In the genomic region with DNA sequence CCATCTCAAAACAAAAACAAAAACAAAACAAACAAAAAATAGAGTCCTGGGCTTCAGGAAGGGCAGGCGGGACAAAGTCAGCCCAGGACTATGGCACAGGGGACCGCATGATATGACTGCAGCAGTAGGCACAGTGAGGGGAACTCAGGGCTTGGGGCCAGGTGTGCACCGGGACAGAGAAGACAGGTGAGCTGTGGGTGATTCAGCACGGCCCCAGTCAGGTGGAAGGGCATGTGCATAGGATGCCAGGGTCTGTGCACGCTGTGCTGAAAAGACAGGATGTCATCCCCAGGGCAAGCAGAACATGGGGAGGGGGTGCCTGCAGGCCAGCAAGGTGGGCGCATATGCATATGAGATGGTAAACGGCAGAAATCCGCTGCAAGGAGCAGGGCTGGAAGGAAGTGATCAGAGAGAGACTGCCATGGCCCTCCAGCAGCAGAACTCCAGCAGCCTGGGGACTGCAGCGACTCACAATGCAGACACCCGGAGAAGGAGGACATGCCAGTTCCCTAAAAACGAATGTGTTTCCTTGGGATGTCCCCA, we compare ENCODE assay signal across 10 cellular contexts. TPM values are rescaled to one million over a fixed set of nuclear protein-coding genes. Genes with fewer than 3 reads are reported as not detected.
DNase-seq lines count a peak whose midpoint lies in the region; ATAC-seq and TF ChIP-seq lines count a peak whose summit lies in the region.
"Had no signal": no experiment of that assay in that cellular context is flagged by ENCODE, and none has a peak within 500 bp of the region (broad histone marks: within the 10 kb centered on the region; RNA-seq: fewer than 3 reads in every experiment).

No MANE protein-coding gene starts in this region.

- no peaks in the 10 kb centered on the region for H3K36me3 Mint-ChIP-seq in activated naive CD4-positive, alpha-beta T cell treated with anti-CD3 and anti-CD28 coated beads, Interleukin-2, amount 50 U/mL, for 24 hours
- H3K36me3 Mint-ChIP-seq in activated naive CD8-positive, alpha-beta T cell, result no peaks in the 10 kb centered on the region

- peak overlapping the region; percentile 74 for H3K4me3 Mint-ChIP-seq in activated naive CD4-positive, alpha-beta T cell treated with anti-CD3 and anti-CD28 coated beads, Interleukin-2, amount 50 U/mL, for 24 hours
- peak overlapping the region; percentile 56 for H3K4me3 Mint-ChIP-seq in activated naive CD8-positive, alpha-beta T cell

- H3K27me3 ChIP-seq in lower lobe of right lung (ENCODE audit: low read depth) (no peaks in the 10 kb centered on the region), tibial artery (no peaks in the 10 kb centered on the region)

- peaks cover 36% of the 10 kb centered on the region for H3K4me1 ChIP-seq in lower lobe of right lung
- peaks cover 0 to 49% (median 30%) of the 10 kb centered on the region in 4 donors for H3K4me1 ChIP-seq in tibial artery

- H3K27ac ChIP-seq in lower lobe of right lung (peak overlapping the region; percentile 11), tibial artery (peak overlapping the region; percentile 48 to 75)

- no peaks in the 10 kb centered on the region for H3K36me3 ChIP-seq in lower lobe of right lung
- no peaks in the 10 kb centered on the region for H3K36me3 ChIP-seq in tibial artery

- no peak overlapping the region for H3K27ac Mint-ChIP-seq in activated naive CD4-positive, alpha-beta T cell treated with anti-CD3 and anti-CD28 coated beads, Interleukin-2, amount 50 U/mL, for 24 hours
- peak overlapping the region; percentile 0 for H3K27ac Mint-ChIP-seq in activated naive CD8-positive, alpha-beta T cell

- H3K27me3 Mint-ChIP-seq in activated naive CD4-positive, alpha-beta T cell treated with anti-CD3 and anti-CD28 coated beads, Interleukin-2, amount 50 U/mL, for 24 hours, result no peaks in the 10 kb centered on the region
- H3K27me3 Mint-ChIP-seq in activated naive CD8-positive, alpha-beta T cell, result no peaks in the 10 kb centered on the region

- no peaks in the 10 kb centered on the region for H3K9me3 ChIP-seq in lower lobe of right lung
- no peaks in the 10 kb centered on the region for H3K9me3 ChIP-seq in tibial artery

- H3K4me3 ChIP-seq in lower lobe of right lung (no peak overlapping the region), tibial artery (peak overlapping the region in 1 of 2 donors; percentile 29)

- intact Hi-C loops in lower lobe of right lung (cut with DNase I), result no loop called here
- intact Hi-C loops in tibial artery (cut with DNase I; ENCODE audit: low total_unique reads), result no loop called here

- no peak for ATAC-seq in lower lobe of right lung

- no peak for TF ChIP-seq CTCF in lower lobe of right lung (IDR thresholded peaks at IDR 0.05)
- no peak for TF ChIP-seq CTCF in tibial artery (IDR thresholded peaks at IDR 0.05)

- peaks cover 65% of the 10 kb centered on the region for H3K4me1 Mint-ChIP-seq in activated naive CD4-positive, alpha-beta T cell treated with anti-CD3 and anti-CD28 coated beads, Interleukin-2, amount 50 U/mL, for 24 hours
- H3K4me1 Mint-ChIP-seq in activated naive CD8-positive, alpha-beta T cell (ENCODE audit: low read depth), result peaks cover 46% of the 10 kb centered on the region

- DNase-seq in activated naive CD4-positive, alpha-beta T cell treated with anti-CD3 and anti-CD28 coated beads, Interleukin-2, amount 50 U/mL, for 16 hours, result no peak
- DNase-seq in lower lobe of right lung (no peak), tibial artery (no peak), NCI-H82 treated with DMSO at 0.1 percent for 48 hours (lab: John Stamatoyannopoulos, UW; ENCODE audit: unreplicated experiment) (no peak), NCI-H2029 treated with DMSO at 0.1 percent for 48 hours (lab: John Stamatoyannopoulos, UW) (no peak), hippocampal formation (lab: John Stamatoyannopoulos, UW) (no peak)
- DNase-seq: islet precursor cell, T-helper 9 cell had no signal

- no peaks in the 10 kb centered on the region for H3K9me3 Mint-ChIP-seq in activated naive CD4-positive, alpha-beta T cell treated with anti-CD3 and anti-CD28 coated beads, Interleukin-2, amount 50 U/mL, for 24 hours
- H3K9me3 Mint-ChIP-seq in activated naive CD8-positive, alpha-beta T cell (ENCODE audit: low read depth), result no peaks in the 10 kb centered on the region

RNA-seq across cellular contexts. Expression of a gene that starts 15.0 kb away (rescaled TPM):
- 40.3 TPM for total RNA-seq in lower lobe of right lung

RNA-seq across cellular contexts. Expression of a gene that starts 39.2 kb away (rescaled TPM):
- total RNA-seq in lower lobe of right lung, result not detected

RNA-seq across cellular contexts. Expression of a gene that starts 39.5 kb away (rescaled TPM):
- 6.6 TPM for total RNA-seq in lower lobe of right lung
